ENCODE assay signal across 9 cellular contexts in the genomic region with DNA sequence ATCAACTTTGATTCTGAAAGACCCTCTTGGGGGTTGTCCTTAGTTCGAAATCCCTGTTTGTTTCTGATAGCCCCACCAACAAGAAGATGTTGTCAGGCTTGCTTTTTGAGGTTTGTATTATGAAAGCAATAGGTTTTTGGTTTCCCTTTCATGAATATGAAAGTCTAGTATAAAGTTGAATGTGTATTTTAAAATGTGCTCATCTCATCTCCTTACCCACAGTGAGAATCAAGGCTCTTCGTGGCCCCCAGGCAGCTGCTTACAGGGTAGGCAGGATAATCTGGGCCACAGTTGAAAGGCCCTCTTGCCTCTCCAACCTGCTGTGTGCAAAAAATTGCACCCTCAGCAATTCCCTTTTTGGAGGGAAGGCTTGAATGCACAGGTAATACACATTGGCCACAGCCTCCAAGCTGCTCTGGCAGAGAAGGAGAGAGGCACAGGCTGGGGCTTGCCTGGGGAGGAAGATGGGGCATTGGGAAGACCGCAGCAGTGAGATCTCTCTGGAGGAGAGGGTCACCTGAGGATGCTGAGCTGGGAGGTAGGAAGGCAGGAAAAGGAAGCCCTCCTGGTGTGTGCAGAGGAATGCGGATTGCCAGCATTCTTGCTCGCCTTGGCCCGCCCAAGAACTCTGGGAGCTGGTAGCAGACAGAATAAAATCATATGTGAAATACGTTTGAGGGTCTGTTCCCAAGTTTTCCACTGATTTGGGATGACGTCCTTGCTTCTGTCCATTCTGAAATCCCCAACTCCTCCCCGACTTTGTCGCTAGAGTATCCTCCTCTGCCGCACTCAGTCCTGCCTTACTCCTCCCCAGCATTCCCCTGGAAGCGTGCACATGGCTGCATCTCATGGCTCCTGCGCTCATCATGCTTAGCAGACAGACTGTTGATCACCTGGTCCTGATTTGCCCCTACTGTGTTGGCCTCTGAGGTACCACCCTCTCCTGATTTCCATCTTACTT.
DNase-seq lines count a peak whose midpoint lies in the region; ATAC-seq and TF ChIP-seq lines count a peak whose summit lies in the region.
"Had no signal": no experiment of that assay in that cellular context is flagged by ENCODE, and none has a peak within 500 bp of the region (broad histone marks: within the 10 kb centered on the region; RNA-seq: fewer than 3 reads in every experiment).

No MANE protein-coding gene starts in this region.

- H3K27me3 ChIP-seq in iPS-20b (ENCODE audit: insufficient read depth, low read length) (no peaks in the 10 kb centered on the region), left ventricle myocardium inferior (ENCODE audit: low read depth) (peaks cover 83% of the 10 kb centered on the region)
- H3K27me3 ChIP-seq: colonic mucosa had no signal

- TF ChIP-seq CTCF in left ventricle myocardium inferior (IDR thresholded peaks at IDR 0.05; ENCODE audit: borderline replicate concordance) = no peak

- no peak overlapping the region for H3K9ac ChIP-seq in SK-N-MC (ENCODE audit: insufficient read length)
- H3K9ac ChIP-seq in iPS-20b (ENCODE audit: low read depth, low read length) = 0 out of 2 replicates have a peak overlapping the region, but pooled peaks have one; percentile 5

- H3K4me1 ChIP-seq in iPS-20b (ENCODE audit: insufficient read depth, low read length) (peaks cover 27% of the 10 kb centered on the region), left ventricle myocardium inferior (peaks cover 6% of the 10 kb centered on the region)
- H3K4me1 ChIP-seq: colonic mucosa had no signal

- H3K27ac ChIP-seq in SK-N-MC (no peak overlapping the region), iPS-20b (ENCODE audit: low read length) (no peak overlapping the region), left ventricle myocardium inferior (replicated peaks) (no peak overlapping the region)
- H3K27ac ChIP-seq: colonic mucosa had no signal

- H3K9me3 ChIP-seq in SK-N-MC (ENCODE audit: low read depth, low read length) (no peaks in the 10 kb centered on the region), iPS-20b (ENCODE audit: insufficient read depth, low read depth, low read length) (no peaks in the 10 kb centered on the region), left ventricle myocardium inferior (replicated peaks) (no peaks in the 10 kb centered on the region)
- H3K9me3 ChIP-seq: colonic mucosa had no signal

- H3K4me3 ChIP-seq in SK-N-MC = peak overlapping the region; percentile 48; the same call in 1 of the 2 replicates
- no peak overlapping the region for H3K4me3 ChIP-seq in iPS-20b (ENCODE audit: low read length)
- no peak overlapping the region for H3K4me3 ChIP-seq in left ventricle myocardium inferior
- H3K4me3 ChIP-seq: colonic mucosa had no signal

- ATAC-seq in left cardiac atrium = no peak
- no peak for ATAC-seq in esophagus mucosa
- no peak for ATAC-seq in GM21381 (IDR thresholded peaks at IDR 0.05; ENCODE audit: unreplicated experiment)

- intact Hi-C loops in cardiac septum (cut with DNase I) = no loop called here
- intact Hi-C loops in left cardiac atrium (cut with DNase I) = no loop called here
- intact Hi-C loops in left ventricle myocardium inferior (cut with micrococcal nuclease) = no loop called here

- DNase-seq in cardiac septum (ENCODE audit: low spot score) = peak; percentile 31
- no peak for DNase-seq in left cardiac atrium
- no peak for DNase-seq in SK-N-MC (ENCODE audit: low read depth, low spot score)
- no peak for DNase-seq in left ventricle myocardium inferior
- DNase-seq in activated CD4-positive, alpha-beta T cell treated with anti-CD3 and anti-CD28 coated beads for 1 hour = no peak
- DNase-seq: colonic mucosa had no signal

- no peaks in the 10 kb centered on the region for H3K36me3 ChIP-seq in SK-N-MC (ENCODE audit: insufficient read depth, low read length)
- H3K36me3 ChIP-seq in iPS-20b (ENCODE audit: insufficient read depth, low read depth, low read length) = no peaks in the 10 kb centered on the region
- H3K36me3 ChIP-seq in left ventricle myocardium inferior = no peaks in the 10 kb centered on the region
- H3K36me3 ChIP-seq: colonic mucosa had no signal
